6 cellular contexts compared by ENCODE assay signal in genomic region chr16:56811602-56812001, GRCh38. TPM values are rescaled to one million over a fixed set of nuclear protein-coding genes. Genes with fewer than 3 reads are reported as not detected.
"Had no signal": no experiment of that assay in that cellular context is flagged by ENCODE, and none has a peak within 500 bp of the region (broad histone marks: within the 10 kb centered on the region; RNA-seq: fewer than 3 reads in every experiment).

No MANE protein-coding gene starts in this region.

RNA-seq across cellular contexts. Expression of gene SLC12A3, which starts 53.4 kb away (rescaled TPM):
- total RNA-seq: MCF 10A, NCI-H460, Peyer's patch, Right ventricle myocardium inferior, SJCRH30, SK-MEL-5 had no signal
